8 cellular contexts compared by ENCODE assay signal in genomic region chr15:89356634-89357298, GRCh38. TPM values are rescaled to one million over a fixed set of nuclear protein-coding genes. Genes with fewer than 3 reads are reported as not detected.
DNase-seq lines count a peak whose midpoint lies in the region; ATAC-seq and TF ChIP-seq lines count a peak whose summit lies in the region.

No MANE protein-coding gene starts in this region.

- H3K36me3 Mint-ChIP-seq in mesothelial cell of epicardium = no peaks in the 10 kb centered on the region

- H3K27ac Mint-ChIP-seq in mesothelial cell of epicardium = no peak overlapping the region

- H3K27me3 Mint-ChIP-seq in mesothelial cell of epicardium (ENCODE audit: low read depth) = peaks cover 91% of the 10 kb centered on the region

- peaks cover under 1% of the 10 kb centered on the region for H3K4me1 Mint-ChIP-seq in mesothelial cell of epicardium

- H3K4me3 Mint-ChIP-seq in mesothelial cell of epicardium = no peak overlapping the region

- H3K9me3 Mint-ChIP-seq in mesothelial cell of epicardium = no peaks in the 10 kb centered on the region

- ATAC-seq in GM18861 (IDR thresholded peaks at IDR 0.05; ENCODE audit: unreplicated experiment) (peak; percentile 49), GM19467 (IDR thresholded peaks at IDR 0.05; ENCODE audit: unreplicated experiment) (no peak), GM21737 (IDR thresholded peaks at IDR 0.05; ENCODE audit: unreplicated experiment) (no peak)

- DNase-seq in AG10803 (ENCODE audit: low read depth) = no peak
- peak; percentile 11 for DNase-seq in OCI-M1 (lab: John Stamatoyannopoulos, UW)
- DNase-seq in fibroblast of pulmonary artery (ENCODE audit: low read depth) = no peak
- DNase-seq in mesothelial cell of epicardium (ENCODE audit: low spot score in 2 of 2, unreplicated experiment in 2 of 2) = no peak
- DNase-seq in SK-N-DZ (ENCODE audit: low spot score) = no peak

- no peak overlapping the region for H3K4me3 ChIP-seq in AG10803 (ENCODE audit: low read length)
- H3K4me3 ChIP-seq in fibroblast of pulmonary artery (replicated peaks; ENCODE audit: low read depth, low read length) = no peak overlapping the region

- TF ChIP-seq CTCF in AG10803 (conservative IDR thresholded peaks at IDR 0.05; ENCODE audit: low read length) (peak; percentile 50), fibroblast of pulmonary artery (IDR thresholded peaks at IDR 0.05; ENCODE audit: low read length, missing control alignments) (peak; percentile 49), mesothelial cell of epicardium (IDR thresholded peaks at IDR 0.05; ENCODE audit: unreplicated experiment) (no peak)

RNA-seq across cellular contexts. Expression of gene POLG, which starts 22.1 kb away (rescaled TPM):
- 62.6 to 71.6 TPM (median 68.2 TPM) in 3 replicates for total RNA-seq in mesothelial cell of epicardium
- polyA plus RNA-seq in SK-N-DZ (2014; cell fraction: cytosol; rRNA removed) = 41.7 and 43.4 TPM in 2 replicates
- polyA plus RNA-seq in SK-N-DZ (2014; cell fraction: nucleus; rRNA removed) = 143 and 176 TPM in 2 replicates
